Comparison of ENCODE assay signal across 8 cellular contexts in the genomic region with DNA sequence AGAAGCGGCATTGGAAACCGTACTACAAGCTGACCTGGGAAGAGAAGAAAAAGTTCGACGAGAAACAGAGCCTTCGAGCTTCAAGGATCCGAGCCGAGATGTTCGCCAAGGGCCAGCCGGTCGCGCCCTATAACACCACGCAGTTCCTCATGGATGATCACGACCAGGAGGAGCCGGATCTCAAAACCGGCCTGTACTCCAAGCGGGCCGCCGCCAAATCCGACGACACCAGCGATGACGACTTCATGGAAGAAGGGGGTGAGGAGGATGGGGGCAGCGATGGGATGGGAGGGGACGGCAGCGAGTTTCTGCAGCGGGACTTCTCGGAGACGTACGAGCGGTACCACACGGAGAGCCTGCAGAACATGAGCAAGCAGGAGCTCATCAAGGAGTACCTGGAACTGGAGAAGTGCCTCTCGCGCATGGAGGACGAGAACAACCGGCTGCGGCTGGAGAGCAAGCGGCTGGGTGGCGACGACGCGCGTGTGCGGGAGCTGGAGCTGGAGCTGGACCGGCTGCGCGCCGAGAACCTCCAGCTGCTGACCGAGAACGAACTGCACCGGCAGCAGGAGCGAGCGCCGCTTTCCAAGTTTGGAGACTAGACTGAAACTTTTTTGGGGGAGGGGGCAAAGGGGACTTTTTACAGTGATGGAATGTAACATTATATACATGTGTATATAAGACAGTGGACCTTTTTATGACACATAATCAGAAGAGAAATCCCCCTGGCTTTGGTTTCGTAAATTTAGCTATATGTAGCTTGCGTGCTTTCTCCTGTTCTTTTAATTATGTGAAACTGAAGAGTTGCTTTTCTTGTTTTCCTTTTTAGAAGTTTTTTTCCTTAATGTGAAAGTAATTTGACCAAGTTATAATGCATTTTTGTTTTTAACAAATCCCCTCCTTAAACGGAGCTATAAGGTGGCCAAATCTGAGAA. TPM values are rescaled to one million over a fixed set of nuclear protein-coding genes. Genes with fewer than 3 reads are reported as not detected.
DNase-seq lines count a peak whose midpoint lies in the region; ATAC-seq, FAIRE-seq and TF ChIP-seq lines count a peak whose summit lies in the region.

No MANE protein-coding gene starts in this region.

- DNase-seq in A172 (ENCODE audit: low spot score) (peak; percentile 50), NOMO-1 treated with DMSO at 0.1 percent for 48 hours (lab: John Stamatoyannopoulos, UW; ENCODE audit: unreplicated experiment) (peak; percentile 47), glutamatergic neuron (peak; percentile 48), nucleus accumbens (lab: John Stamatoyannopoulos, UW) (peak in 48 of 56 donors; percentile 23 to 79 (median 63)), D721Med (ENCODE audit: insufficient read length, low spot score) (no peak)
- DNase-seq in activated naive CD4-positive, alpha-beta T cell treated with anti-CD3 and anti-CD28 coated beads, Interleukin-2, amount 50 U/mL, for 72 hours (ENCODE audit: low spot score in 2 of 2), result peak in 1 of 2 donors; percentile 45
- no peak for DNase-seq in NK-92 treated with Interleukin-12 subunit alpha and Interleukin-12 subunit beta, amount 100 ng/mL, for 24 hours (lab: John Stamatoyannopoulos, UW)

- H3K4me1 Mint-ChIP-seq in glutamatergic neuron (ENCODE audit: low read depth, unreplicated experiment), result peaks cover 15% of the 10 kb centered on the region

- peak overlapping the region; percentile 84 for H3K4me3 ChIP-seq in GM12875 (ENCODE audit: low read depth, low read length)

- H3K36me3 Mint-ChIP-seq in activated naive CD4-positive, alpha-beta T cell treated with anti-CD3 and anti-CD28 coated beads, Interleukin-2, amount 50 U/mL, for 72 hours, result peaks cover 26 to 34% of the 10 kb centered on the region in 2 donors
- H3K36me3 Mint-ChIP-seq in glutamatergic neuron (ENCODE audit: unreplicated experiment), result no peaks in the 10 kb centered on the region

- peak in 1 of 2 donors; percentile 0 for ATAC-seq in activated naive CD4-positive, alpha-beta T cell treated with anti-CD3 and anti-CD28 coated beads, Interleukin-2, amount 50 U/mL, for 72 hours

- H3K4me3 Mint-ChIP-seq in glutamatergic neuron (ENCODE audit: unreplicated experiment), result peak overlapping the region; percentile 98

- TF ChIP-seq CTCF in GM12875 (IDR thresholded peaks at IDR 0.05; ENCODE audit: borderline replicate concordance, insufficient read depth, low read depth, low read length) (no peak), glutamatergic neuron (IDR thresholded peaks at IDR 0.05; ENCODE audit: partially characterized antibody, unreplicated experiment) (no peak), D721Med (IDR thresholded peaks at IDR 0.05; ENCODE audit: insufficient read depth, missing control alignments) (no peak)

- FAIRE-seq in D721Med (lab: Jason Lieb, UNC), result no peak

- peaks cover 8% of the 10 kb centered on the region for H3K27me3 Mint-ChIP-seq in glutamatergic neuron (ENCODE audit: unreplicated experiment)

- H3K9me3 Mint-ChIP-seq in activated naive CD4-positive, alpha-beta T cell treated with anti-CD3 and anti-CD28 coated beads, Interleukin-2, amount 50 U/mL, for 72 hours, result no peaks in the 10 kb centered on the region
- peaks cover 16% of the 10 kb centered on the region for H3K9me3 Mint-ChIP-seq in glutamatergic neuron (ENCODE audit: unreplicated experiment)

- H3K27ac Mint-ChIP-seq in activated naive CD4-positive, alpha-beta T cell treated with anti-CD3 and anti-CD28 coated beads, Interleukin-2, amount 50 U/mL, for 72 hours, result peak overlapping the region; percentile 100
- H3K27ac Mint-ChIP-seq in glutamatergic neuron (ENCODE audit: unreplicated experiment), result peak overlapping the region; percentile 100

RNA-seq across cellular contexts. Expression of a gene that starts 1.7 kb away (rescaled TPM):
- total RNA-seq in A172 (2014; rRNA removed; shearing (Covaris generic)), result 8.4 and 8.6 TPM in 2 replicates
- total RNA-seq in activated naive CD4-positive, alpha-beta T cell treated with anti-CD3 and anti-CD28 coated beads, Interleukin-2, amount 50 U/mL, for 72 hours, result 10 to 100 TPM; 50.9 to 93.3 TPM
- total RNA-seq in glutamatergic neuron (ENCODE audit: unreplicated experiment), result 13.0 TPM

RNA-seq across cellular contexts. Expression of a gene that starts 11.7 kb away (rescaled TPM):
- total RNA-seq in A172 (2014; rRNA removed; shearing (Covaris generic)), result 10.1 and 19.9 TPM in 2 replicates
- 1 to 10 TPM; 6.0 to 6.3 TPM for total RNA-seq in activated naive CD4-positive, alpha-beta T cell treated with anti-CD3 and anti-CD28 coated beads, Interleukin-2, amount 50 U/mL, for 72 hours
- total RNA-seq in glutamatergic neuron (ENCODE audit: unreplicated experiment), result 8.4 TPM

RNA-seq across cellular contexts. Expression of a gene that starts 14.4 kb away (rescaled TPM):
- 4.7 and 10.3 TPM in 2 replicates for total RNA-seq in A172 (2014; rRNA removed; shearing (Covaris generic))
- 10 to 100 TPM; 12.9 to 18.9 TPM for total RNA-seq in activated naive CD4-positive, alpha-beta T cell treated with anti-CD3 and anti-CD28 coated beads, Interleukin-2, amount 50 U/mL, for 72 hours
- 3.7 TPM for total RNA-seq in glutamatergic neuron (ENCODE audit: unreplicated experiment)

RNA-seq across cellular contexts. Expression of a gene that starts 17.6 kb away (rescaled TPM):
- 168 and 189 TPM in 2 replicates for total RNA-seq in A172 (2014; rRNA removed; shearing (Covaris generic))
- 1 to 10 TPM; 3.9 to 7.7 TPM for total RNA-seq in activated naive CD4-positive, alpha-beta T cell treated with anti-CD3 and anti-CD28 coated beads, Interleukin-2, amount 50 U/mL, for 72 hours
- 6.2 TPM for total RNA-seq in glutamatergic neuron (ENCODE audit: unreplicated experiment)

Comparison
In these comparisons a context has a peak if more than half of its experiments do, and no peak if none do; other contexts are left out.
1. DNase-seq: peak in A172 (single experiment), NOMO-1 treated with DMSO at 0.1 percent for 48 hours (single experiment), glutamatergic neuron (single experiment) and nucleus accumbens (48 of 56); none in D721Med (single experiment) and NK-92 treated with Interleukin-12 subunit alpha and Interleukin-12 subunit beta, amount 100 ng/mL, for 24 hours (single experiment).